Comparison of ENCODE assay signal across 8 cellular contexts in genomic region chr2:206765242-206766056, GRCh38.
DNase-seq lines count a peak whose midpoint lies in the region; ATAC-seq and TF ChIP-seq lines count a peak whose summit lies in the region.

Gene FASTKD2, plus strand, starts transcription at chr2:206765606. Its CDS starts 1,088 bp downstream, at chr2:206766694.
Gene MDH1B, minus strand, starts transcription at chr2:206765328. Its CDS starts 57 bp downstream, at chr2:206765271.

- ATAC-seq in HG03439 (IDR thresholded peaks at IDR 0.05; ENCODE audit: unreplicated experiment): peak; percentile 95

- H3K27ac ChIP-seq in cingulate gyrus (ENCODE audit: low read depth, low read length) (peak within 1 kb of the TSS; percentile 71), layer of hippocampus (ENCODE audit: low read depth, low read length) (peak within 1 kb of the TSS; percentile 64)

- H3K27me3 ChIP-seq in layer of hippocampus (ENCODE audit: control insufficient read depth, insufficient read depth, low read length): no peaks in the 10 kb centered on the region

- DNase-seq in Ammon's horn (ENCODE audit: low spot score) (peak; percentile 90), NCI-H510A treated with DMSO at 0.1 percent for 48 hours (lab: John Stamatoyannopoulos, UW) (peak; percentile 94)
- DNase-seq in activated CD4-positive, alpha-beta T cell treated with anti-CD3 and anti-CD28 coated beads for 4 hours: peak; percentile 79 to 82
- DNase-seq in stimulated activated CD4-positive, alpha-beta T cell treated with anti-CD3 and anti-CD28 coated beads, Interleukin-1b, Interleukin-23, amount 100 ng/mL, for 24 hours (ENCODE audit: low read depth in 4 of 4, low spot score in 1 of 4): peak; percentile 57 to 83 (median 71)

- TF ChIP-seq POLR2A in GM19193 (IDR thresholded peaks at IDR 0.05; ENCODE audit: extremely low read depth, insufficient read depth, insufficient read length): peak; percentile 81

Comparison
In these comparisons a context has a peak if more than half of its experiments do, and no peak if none do; other contexts are left out.
1. Peak in every context shown above with its lines: DNase-seq, ATAC-seq and H3K27ac ChIP-seq.